In genomic region chr7:19095461-19095860, GRCh38 we compare ENCODE assay signal across 24 cellular contexts. TPM values are rescaled to one million over a fixed set of nuclear protein-coding genes. Genes with fewer than 3 reads are reported as not detected.
DNase-seq lines count a peak whose midpoint lies in the region; ATAC-seq and TF ChIP-seq lines count a peak whose summit lies in the region.
"Had no signal": no experiment of that assay in that cellular context is flagged by ENCODE, and none has a peak within 500 bp of the region (broad histone marks: within the 10 kb centered on the region; RNA-seq: fewer than 3 reads in every experiment).

No MANE protein-coding gene starts in this region.

- peaks cover 74% of the 10 kb centered on the region for H3K4me1 Mint-ChIP-seq in HFFc6 (ENCODE audit: low read depth)
- peaks cover 5% of the 10 kb centered on the region for H3K4me1 Mint-ChIP-seq in endodermal cell

- H3K4me1 ChIP-seq in endodermal cell (ENCODE audit: control insufficient read depth, insufficient read depth, low read length): no peaks in the 10 kb centered on the region
- H3K4me1 ChIP-seq: A549, Caco-2 had no signal

- H3K4me3 Mint-ChIP-seq in HFFc6 (no peak overlapping the region; the same call in 1 of the 2 replicates), endodermal cell (no peak overlapping the region)
- H3K4me3 Mint-ChIP-seq: CD4-positive, alpha-beta T cell; H9 had no signal

- H3K36me3 Mint-ChIP-seq in HFFc6 (ENCODE audit: low read depth): no peaks in the 10 kb centered on the region
- H3K36me3 Mint-ChIP-seq in endodermal cell (ENCODE audit: low read depth): no peaks in the 10 kb centered on the region

- no peaks in the 10 kb centered on the region for H3K36me3 ChIP-seq in endodermal cell (ENCODE audit: control insufficient read depth, insufficient read depth, low read length)

- no peaks in the 10 kb centered on the region for H3K9me3 ChIP-seq in endodermal cell (ENCODE audit: control insufficient read depth, low read length)
- H3K9me3 ChIP-seq: A549, Caco-2 had no signal

- H3K4me3 ChIP-seq in endodermal cell (ENCODE audit: low read length): no peak overlapping the region
- H3K4me3 ChIP-seq: A549 had no signal

- H3K27me3 ChIP-seq in endodermal cell (ENCODE audit: control insufficient read depth, insufficient read depth, low read length, poor library complexity, severe bottlenecking): no peaks in the 10 kb centered on the region

- peak overlapping the region; percentile 67 for H3K27ac Mint-ChIP-seq in HFFc6
- H3K27ac Mint-ChIP-seq in endodermal cell: no peak overlapping the region
- H3K27ac Mint-ChIP-seq: CD4-positive, alpha-beta T cell; H9 had no signal

- no peaks in the 10 kb centered on the region for H3K27me3 Mint-ChIP-seq in HFFc6 (ENCODE audit: insufficient read depth)
- peaks cover 11% of the 10 kb centered on the region for H3K27me3 Mint-ChIP-seq in endodermal cell (ENCODE audit: insufficient read depth)

- H3K9me3 Mint-ChIP-seq in HFFc6 (no peaks in the 10 kb centered on the region), endodermal cell (no peaks in the 10 kb centered on the region)
- H3K9me3 Mint-ChIP-seq: CD4-positive, alpha-beta T cell; H9 had no signal

- DNase-seq in DMS114 treated with DMSO at 0.1 percent for 48 hours (lab: John Stamatoyannopoulos, UW; ENCODE audit: unreplicated experiment) (peak; percentile 25), GM04504 (ENCODE audit: low read depth) (peak; percentile 24), HFFc6 (no peak), omental fat pad (ENCODE audit: low spot score) (no peak), HEK293T (ENCODE audit: extremely low spot score) (no peak), endodermal cell (no peak), NCI-H2081 treated with DMSO at 0.1 percent for 48 hours (lab: John Stamatoyannopoulos, UW) (no peak)
- DNase-seq: AML-193; Caco-2; CD4-positive, alpha-beta T cell; DMS153; DMS79; GOT3; H9 had no signal

- H3K9ac ChIP-seq in endodermal cell (ENCODE audit: extremely low read depth, low read length, poor library complexity, severe bottlenecking): no peak overlapping the region
- H3K9ac ChIP-seq: KMS-11 had no signal

- no peak for ATAC-seq in SK-N-SH treated with all-trans-retinoic acid at 6 μM for 48 hours
- ATAC-seq in omental fat pad (ENCODE audit: low FRiP score): no peak
- ATAC-seq: A549 had no signal

- no peak overlapping the region for H3K27ac ChIP-seq in endodermal cell (ENCODE audit: low read depth, low read length)
- H3K27ac ChIP-seq: 22Rv1, A549, C4-2B, HL-60, KMS-11 had no signal

- POLR2A ChIA-PET in HEK293T (lab: Yijun Ruan, JAX): no interaction called here

- WGBS in endodermal cell (ENCODE audit: insufficient coverage in 1 of 2, insufficient read length in 1 of 2), 2 experiments: 91 to 100% methylated on average over 1 to 4 of the region's 4 CpGs

- TF ChIP-seq CTCF in HFFc6 (IDR thresholded peaks at IDR 0.05): no peak
- no peak for TF ChIP-seq CTCF in omental fat pad (IDR thresholded peaks at IDR 0.05)
- no peak for TF ChIP-seq CTCF in endodermal cell (conservative IDR thresholded peaks at IDR 0.05)

- CTCF ChIA-PET in HEK293T (lab: Yijun Ruan, JAX): no interaction called here

TF ChIP-seq in SK-N-SH treated with all-trans-retinoic acid at 6 μM for 48 hours, 23 proteins besides CTCF, POLR2A, EP300 and RAD21:
- no peak for TF ChIP-seq ZFP3 (CRISPR knock-in tag; IDR thresholded peaks at IDR 0.05)
- 0 out of 2 replicates have a peak, but pooled peaks have one; percentile 69 for TF ChIP-seq GLIS3 (CRISPR knock-in tag; IDR thresholded peaks at IDR 0.05)
- TF ChIP-seq TSHZ2 (CRISPR knock-in tag; IDR thresholded peaks at IDR 0.05): peak; percentile 24; the same call in 1 of the 2 replicates

TF ChIP-seq in HEK293T, 16 proteins besides CTCF, POLR2A, EP300 and RAD21:
- TF ChIP-seq HDGF (IDR thresholded peaks at IDR 0.05; ENCODE audit: borderline replicate concordance) (no peak), NFRKB (IDR thresholded peaks at IDR 0.05) (no peak), L3MBTL2 (conservative IDR thresholded peaks at IDR 0.05) (no peak), TARDBP (IDR thresholded peaks at IDR 0.05) (no peak), FOXA1 (IDR thresholded peaks at IDR 0.05) (no peak), PKNOX1 (IDR thresholded peaks at IDR 0.05) (no peak), SUZ12 (IDR thresholded peaks at IDR 0.05) (no peak), ARNT (IDR thresholded peaks at IDR 0.05) (no peak), ELF4 (IDR thresholded peaks at IDR 0.05) (no peak), FOXM1 (IDR thresholded peaks at IDR 0.05; ENCODE audit: borderline replicate concordance) (no peak), CTBP1 (IDR thresholded peaks at IDR 0.05; ENCODE audit: borderline replicate concordance) (no peak)

RNA-seq across cellular contexts. Expression of gene TWIST1, which starts 22.0 kb away (rescaled TPM):
- total RNA-seq in HFFc6 (2021; fragmentation: NEBNext Ultra II Directional; extraction: Animal tissue kit (Norgen Biotek cat#: 25700)): 10 to 100 TPM; 37.7 to 47.8 (median 46.9) TPM
- 10 to 100 TPM in 2 of 4 donors, 1 to 10 TPM in 2; 5.4 to 14.8 (median 9.9) TPM for total RNA-seq in omental fat pad
- total RNA-seq in endodermal cell: under 1 TPM; 0.46 to 0.88 TPM
- polyA plus RNA-seq in endodermal cell (2013, experiment 1 of 2): 11.1 TPM
- polyA plus RNA-seq in endodermal cell (2013, experiment 2 of 2): 8.4 TPM
- total RNA-seq: Caco-2; CD4-positive, alpha-beta T cell; H9 had no signal

RNA-seq across cellular contexts. Expression of gene FERD3L, which starts 49.8 kb away (rescaled TPM):
- not detected for total RNA-seq in HFFc6 (2021; fragmentation: NEBNext Ultra II Directional; extraction: Animal tissue kit (Norgen Biotek cat#: 25700))
- total RNA-seq in omental fat pad (not detected), endodermal cell (not detected)
- polyA plus RNA-seq in endodermal cell (2013, experiment 1 of 2): not detected
- polyA plus RNA-seq in endodermal cell (2013, experiment 2 of 2): not detected
- total RNA-seq: Caco-2; CD4-positive, alpha-beta T cell; Daoy; G401; H9; HT1080 had no signal
- polyA plus RNA-seq: A549, BJ had no signal

Comparison
In these comparisons a context has a peak if more than half of its experiments do, and no peak if none do; other contexts are left out.
1. DNase-seq: peak in DMS114 treated with DMSO at 0.1 percent for 48 hours (single experiment) and GM04504 (single experiment); none in HFFc6 (single experiment), omental fat pad (single experiment), HEK293T (single experiment), endodermal cell (single experiment) and NCI-H2081 treated with DMSO at 0.1 percent for 48 hours (single experiment).